ENCODE assay signal across 10 cellular contexts in the genomic region with DNA sequence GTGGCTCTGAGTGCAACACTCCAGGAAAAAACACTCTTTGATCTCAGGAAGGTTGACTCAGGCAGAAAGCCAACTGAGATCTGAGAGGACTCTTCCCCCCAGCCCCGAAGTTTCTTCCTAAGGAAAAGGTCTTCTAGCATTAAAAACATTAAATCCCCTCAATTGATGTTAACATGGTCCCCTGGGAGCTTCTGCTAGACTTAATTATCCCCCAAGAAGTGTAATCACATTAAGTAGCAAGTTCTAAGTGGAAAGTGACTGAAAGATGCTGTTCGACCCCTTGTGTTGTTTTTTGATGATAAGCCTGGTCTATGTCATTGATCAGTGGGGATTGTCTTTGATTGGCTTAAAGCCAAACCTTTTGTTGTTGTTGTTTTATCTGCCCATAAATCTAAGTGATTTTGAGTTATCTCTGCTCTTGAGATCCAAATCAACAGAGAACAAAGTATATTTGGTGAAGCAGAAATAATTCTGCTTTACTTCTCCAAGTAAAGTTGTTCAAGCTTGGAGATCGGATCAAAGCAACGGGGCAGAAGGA. TPM values are rescaled to one million over a fixed set of nuclear protein-coding genes. Genes with fewer than 3 reads are reported as not detected.
DNase-seq lines count a peak whose midpoint lies in the region; ATAC-seq and TF ChIP-seq lines count a peak whose summit lies in the region.
"Had no signal": no experiment of that assay in that cellular context is flagged by ENCODE, and none has a peak within 500 bp of the region (broad histone marks: within the 10 kb centered on the region; RNA-seq: fewer than 3 reads in every experiment).

No MANE protein-coding gene starts in this region.

- no peak overlapping the region for H3K9ac ChIP-seq in endocrine pancreas (ENCODE audit: control insufficient read depth, insufficient read depth, low read length)

- H3K27ac Mint-ChIP-seq in neural crest cell (ENCODE audit: unreplicated experiment), result no peak overlapping the region
- no peak overlapping the region for H3K27ac Mint-ChIP-seq in activated CD8-positive, alpha-beta T cell treated with anti-CD3 and anti-CD28 coated beads for 36 hours
- H3K27ac Mint-ChIP-seq: activated CD8-positive, alpha-beta memory T cell treated with anti-CD3 and anti-CD28 coated beads, Interleukin-2, amount 10 ng/mL, durations not matched to agents 7 days and 5 days had no signal

- peaks cover 13% of the 10 kb centered on the region for H3K27me3 Mint-ChIP-seq in neural crest cell (ENCODE audit: low read depth)
- H3K27me3 Mint-ChIP-seq in activated CD8-positive, alpha-beta T cell treated with anti-CD3 and anti-CD28 coated beads for 36 hours, result peaks cover 67% of the 10 kb centered on the region

- H3K4me3 ChIP-seq in A673 (ENCODE audit: low read depth, low read length, poor library complexity, severe bottlenecking) (peak overlapping the region; percentile 23), endocrine pancreas (ENCODE audit: control insufficient read depth, insufficient read depth, low read length) (peak overlapping the region; percentile 88), Peyer's patch (peak overlapping the region in 2 of 4 donors; percentile 77 to 78)

- no peaks in the 10 kb centered on the region for H3K36me3 ChIP-seq in A673 (ENCODE audit: insufficient read depth, low read length, poor library complexity, severe bottlenecking)
- peaks cover 3% of the 10 kb centered on the region for H3K36me3 ChIP-seq in endocrine pancreas (ENCODE audit: control insufficient read depth, insufficient read depth, low read length)
- peaks cover 0 to 12% (median 0%) of the 10 kb centered on the region in 3 donors for H3K36me3 ChIP-seq in Peyer's patch

- H3K4me1 ChIP-seq in A673 (ENCODE audit: insufficient read depth, low read length, poor library complexity, severe bottlenecking) (peaks cover 45% of the 10 kb centered on the region), endocrine pancreas (ENCODE audit: control insufficient read depth, insufficient read depth, low read length) (peaks cover 19% of the 10 kb centered on the region), Peyer's patch (peaks cover 0 to 8% (median 0%) of the 10 kb centered on the region in 4 donors)

- no peaks in the 10 kb centered on the region for H3K9me3 Mint-ChIP-seq in neural crest cell
- H3K9me3 Mint-ChIP-seq in activated CD8-positive, alpha-beta T cell treated with anti-CD3 and anti-CD28 coated beads for 36 hours, result no peaks in the 10 kb centered on the region
- H3K9me3 Mint-ChIP-seq: CD8-positive, alpha-beta memory T cell had no signal

- CTCF ChIA-PET in A673 (lab: Charles Lee), result no interaction called here
- CTCF ChIA-PET in activated CD8-positive, alpha-beta T cell treated with anti-CD3 and anti-CD28 coated beads for 36 hours (lab: Charles Lee), result interaction anchor here (0.9 to 5.0 kb wide), 19 partner anchors 9 to 1307 kb away, joined by 3 to 27 read pairs (median 4); no protein-coding TSS in a partner anchor

- H3K9me3 ChIP-seq in A673 (ENCODE audit: low read depth, low read length, poor library complexity, severe bottlenecking) (no peaks in the 10 kb centered on the region), endocrine pancreas (ENCODE audit: control insufficient read depth, low read length) (no peaks in the 10 kb centered on the region), Peyer's patch (no peaks in the 10 kb centered on the region)

- DNase-seq in A673 (ENCODE audit: low spot score), result peak; percentile 82
- peak; percentile 8 for DNase-seq in NCI-H524 treated with DMSO at 0.1 percent for 48 hours (lab: John Stamatoyannopoulos, UW)
- no peak for DNase-seq in neural crest cell (ENCODE audit: low read depth, low spot score)
- no peak for DNase-seq in activated CD8-positive, alpha-beta T cell treated with anti-CD3 and anti-CD28 coated beads for 36 hours
- no peak for DNase-seq in Peyer's patch
- DNase-seq in NCI-H526 treated with DMSO at 0.1 percent for 48 hours (lab: John Stamatoyannopoulos, UW), result no peak

- TF ChIP-seq CTCF in A673 (conservative IDR thresholded peaks at IDR 0.05; ENCODE audit: low read depth, low read length), result no peak
- no peak for TF ChIP-seq CTCF in neural crest cell (conservative IDR thresholded peaks at IDR 0.05)
- TF ChIP-seq CTCF in activated CD8-positive, alpha-beta T cell treated with anti-CD3 and anti-CD28 coated beads for 36 hours (IDR thresholded peaks at IDR 0.05), result no peak
- no peak for TF ChIP-seq CTCF in Peyer's patch (IDR thresholded peaks at IDR 0.05)

- POLR2A ChIA-PET in A673 (lab: Charles Lee; ENCODE audit: low non-redundant PET), result no interaction called here
- POLR2A ChIA-PET in activated CD8-positive, alpha-beta T cell treated with anti-CD3 and anti-CD28 coated beads for 36 hours (lab: Charles Lee), result interaction anchor here (0.7 kb wide), 1 partner anchor 25 kb away, joined by 3 read pairs; no protein-coding TSS in a partner anchor

- no peaks in the 10 kb centered on the region for H3K36me3 Mint-ChIP-seq in neural crest cell (ENCODE audit: low read depth)
- no peaks in the 10 kb centered on the region for H3K36me3 Mint-ChIP-seq in activated CD8-positive, alpha-beta T cell treated with anti-CD3 and anti-CD28 coated beads for 36 hours (ENCODE audit: low read depth)
- H3K36me3 Mint-ChIP-seq: activated CD8-positive, alpha-beta memory T cell treated with anti-CD3 and anti-CD28 coated beads, Interleukin-2, amount 10 ng/mL, durations not matched to agents 7 days and 5 days had no signal

- no peak for TF ChIP-seq POLR2A in Peyer's patch (IDR thresholded peaks at IDR 0.05)

- H3K4me1 Mint-ChIP-seq in neural crest cell, result peaks cover 49% of the 10 kb centered on the region
- peaks cover 19% of the 10 kb centered on the region for H3K4me1 Mint-ChIP-seq in activated CD8-positive, alpha-beta T cell treated with anti-CD3 and anti-CD28 coated beads for 36 hours (ENCODE audit: low read depth)

- no TSS peak for BruUV-seq in A673 (replicated peaks; lab: Mats Ljungman, UMichigan)

- H3K27ac ChIP-seq in A673 (ENCODE audit: low read depth, low read length, poor library complexity, severe bottlenecking), result no peak overlapping the region
- H3K27ac ChIP-seq in Peyer's patch, result peak overlapping the region in 2 of 4 donors; percentile 18 to 21

- intact Hi-C loops in A673 (cut with micrococcal nuclease; ENCODE audit: unreplicated experiment), result loop anchor here (2.0 to 10.0 kb wide), 5 partner anchors 214 to 1064 kb away; no protein-coding TSS in a partner anchor
- intact Hi-C loops in activated CD8-positive, alpha-beta T cell treated with anti-CD3 and anti-CD28 coated beads for 36 hours (cut with micrococcal nuclease), result loop anchor here (5.0 kb wide), 2 partner anchors 139 to 1306 kb away; no protein-coding TSS in a partner anchor

- peak overlapping the region; percentile 1 for H3K4me3 Mint-ChIP-seq in neural crest cell
- H3K4me3 Mint-ChIP-seq in activated CD8-positive, alpha-beta T cell treated with anti-CD3 and anti-CD28 coated beads for 36 hours, result no peak overlapping the region
- H3K4me3 Mint-ChIP-seq: activated CD8-positive, alpha-beta memory T cell treated with anti-CD3 and anti-CD28 coated beads, Interleukin-2, amount 10 ng/mL, durations not matched to agents 7 days and 5 days had no signal

- H3K27me3 ChIP-seq in A673 (replicated peaks; ENCODE audit: insufficient read depth, low read depth, low read length, poor library complexity) (no peaks in the 10 kb centered on the region), endocrine pancreas (ENCODE audit: control insufficient read depth, insufficient read depth, low read length) (no peaks in the 10 kb centered on the region), Peyer's patch (no peaks in the 10 kb centered on the region)

- no peak for ATAC-seq in HG03095 (IDR thresholded peaks at IDR 0.05; ENCODE audit: unreplicated experiment)
- no peak for ATAC-seq in activated CD8-positive, alpha-beta T cell treated with anti-CD3 and anti-CD28 coated beads for 36 hours

RNA-seq across cellular contexts. Expression of gene NRP1, which starts 3.4 kb away (rescaled TPM):
- total RNA-seq in A673 (2021) (31.7 and 32.8 TPM in 2 replicates), neural crest cell (14.5 and 16.1 TPM in 2 replicates), Peyer's patch (10 to 100 TPM; 17.7 to 47.0 (median 21.0) TPM)
- total RNA-seq in activated CD8-positive, alpha-beta T cell treated with anti-CD3 and anti-CD28 coated beads for 36 hours, result under 1 TPM; 0.22 to 0.79 TPM

Comparison
In these comparisons a context has a peak if more than half of its experiments do, and no peak if none do; other contexts are left out.
1. DNase-seq: peak in A673 (single experiment) and NCI-H524 treated with DMSO at 0.1 percent for 48 hours (single experiment); none in neural crest cell (single experiment), activated CD8-positive, alpha-beta T cell treated with anti-CD3 and anti-CD28 coated beads for 36 hours (single experiment), Peyer's patch (0 of 3) and NCI-H526 treated with DMSO at 0.1 percent for 48 hours (single experiment).